In genomic region chr1:110339427-110340206, GRCh38 we compare ENCODE assay signal across 1 cellular context.
TF ChIP-seq lines count a peak whose summit lies in the region.

No MANE protein-coding gene starts in this region.

TF ChIP-seq in HepG2, 621 proteins besides CTCF, POLR2A, EP300 and RAD21 (continued from another document):
- peak; percentile 45; the same call in 1 of the 2 replicates for TF ChIP-seq ZNF670 (CRISPR knock-in tag; IDR thresholded peaks at IDR 0.05; ENCODE audit: borderline replicate concordance)
- peak; percentile 69; the same call in 1 of the 2 replicates for TF ChIP-seq ZNF235 (CRISPR knock-in tag; IDR thresholded peaks at IDR 0.05; ENCODE audit: borderline replicate concordance)
- no peak for TF ChIP-seq ISL2 (CRISPR knock-in tag; IDR thresholded peaks at IDR 0.05)
- no peak for TF ChIP-seq SNRNP70 (IDR thresholded peaks at IDR 0.05; ENCODE audit: low read depth, low read length)
- no peak for TF ChIP-seq GATAD2A (CRISPR knock-in tag; IDR thresholded peaks at IDR 0.05)
- no peak for TF ChIP-seq ZNF432 (CRISPR knock-in tag; IDR thresholded peaks at IDR 0.05; ENCODE audit: borderline replicate concordance)
- no peak; the same call in 1 of the 2 replicates for TF ChIP-seq POGZ (CRISPR knock-in tag; IDR thresholded peaks at IDR 0.05)
- no peak for TF ChIP-seq ZNF674 (CRISPR knock-in tag; IDR thresholded peaks at IDR 0.05; ENCODE audit: low read depth)
- peak; percentile 88 for TF ChIP-seq HOXA3 (CRISPR knock-in tag; IDR thresholded peaks at IDR 0.05)
- TF ChIP-seq ZNF577 (CRISPR knock-in tag; IDR thresholded peaks at IDR 0.05; ENCODE audit: borderline replicate concordance, low read depth) = no peak
- no peak for TF ChIP-seq MTA1 (CRISPR knock-in tag; IDR thresholded peaks at IDR 0.05; ENCODE audit: borderline replicate concordance)
- TF ChIP-seq ZC3H13 (CRISPR knock-in tag; IDR thresholded peaks at IDR 0.05) = peak; percentile 73; the same call in 1 of the 2 replicates
- TF ChIP-seq PCBP1 (IDR thresholded peaks at IDR 0.05; ENCODE audit: borderline replicate concordance, low read depth, low read length) = no peak
- TF ChIP-seq ZFP36 (IDR thresholded peaks at IDR 0.05; ENCODE audit: borderline replicate concordance, low read depth, low read length, partially characterized antibody) = no peak
- 0 out of 3 replicates have a peak, but pooled peaks have one; percentile 4 for TF ChIP-seq MXI1 (IDR thresholded peaks at IDR 0.05; ENCODE audit: borderline replicate concordance, low read depth, low read length)
- no peak for TF ChIP-seq RFX3 (CRISPR knock-in tag; IDR thresholded peaks at IDR 0.05)
- no peak; the same call in 1 of the 2 replicates for TF ChIP-seq NR2F2 (IDR thresholded peaks at IDR 0.05; ENCODE audit: borderline replicate concordance, low read depth)
- TF ChIP-seq STAT5B (CRISPR knock-in tag; IDR thresholded peaks at IDR 0.05) = no peak
- no peak for TF ChIP-seq CCAR2 (optimal IDR thresholded peaks at IDR 0.05; ENCODE audit: low read depth, low read length)
- TF ChIP-seq BCL6 (CRISPR knock-in tag; IDR thresholded peaks at IDR 0.05) = 0 out of 2 replicates have a peak, but pooled peaks have one; percentile 30
- peak; percentile 90 for TF ChIP-seq POLR2G (IDR thresholded peaks at IDR 0.05; ENCODE audit: low read depth, low read length)
- no peak for TF ChIP-seq TERF1 (CRISPR knock-in tag; IDR thresholded peaks at IDR 0.05)
- TF ChIP-seq NFE2L1 (CRISPR knock-in tag; IDR thresholded peaks at IDR 0.05; ENCODE audit: borderline replicate concordance) = no peak
- TF ChIP-seq ELK4 (CRISPR knock-in tag; IDR thresholded peaks at IDR 0.05; ENCODE audit: borderline replicate concordance) = no peak
- TF ChIP-seq CBX1 (IDR thresholded peaks at IDR 0.05; ENCODE audit: low read depth) = no peak
- TF ChIP-seq CAMTA2 (CRISPR knock-in tag; IDR thresholded peaks at IDR 0.05; ENCODE audit: borderline replicate concordance) = no peak
- TF ChIP-seq HDAC2 (CRISPR knock-in tag; IDR thresholded peaks at IDR 0.05) = no peak
- no peak for TF ChIP-seq IKZF1 (IDR thresholded peaks at IDR 0.05)
- no peak for TF ChIP-seq ZNF24 (IDR thresholded peaks at IDR 0.05)
- peak; percentile 5 for TF ChIP-seq TEAD3 (CRISPR knock-in tag; optimal IDR thresholded peaks at IDR 0.05; ENCODE audit: borderline replicate concordance)
- 0 out of 2 replicates have a peak, but pooled peaks have one; percentile 29 for TF ChIP-seq GFI1 (CRISPR knock-in tag; IDR thresholded peaks at IDR 0.05; ENCODE audit: borderline replicate concordance)
- TF ChIP-seq ZFX (CRISPR knock-in tag; IDR thresholded peaks at IDR 0.05; ENCODE audit: low read depth) = no peak
- no peak for TF ChIP-seq ZZZ3 (CRISPR knock-in tag; IDR thresholded peaks at IDR 0.05; ENCODE audit: borderline replicate concordance)
- no peak; the same call in 1 of the 2 replicates for TF ChIP-seq ETV6 (CRISPR knock-in tag; conservative IDR thresholded peaks at IDR 0.05)
- no peak; the same call in 1 of the 2 replicates for TF ChIP-seq THAP11 (CRISPR knock-in tag; IDR thresholded peaks at IDR 0.05)
- TF ChIP-seq ZNF570 (CRISPR knock-in tag; IDR thresholded peaks at IDR 0.05; ENCODE audit: borderline replicate concordance) = no peak
- no peak for TF ChIP-seq ZNF34 (CRISPR knock-in tag; IDR thresholded peaks at IDR 0.05; ENCODE audit: borderline replicate concordance)
- no peak for TF ChIP-seq JUN (CRISPR knock-in tag; IDR thresholded peaks at IDR 0.05)
- TF ChIP-seq ZMAT3 (CRISPR knock-in tag; conservative IDR thresholded peaks at IDR 0.05) = no peak
